Comparison of ENCODE assay signal across 10 cellular contexts in the genomic region with DNA sequence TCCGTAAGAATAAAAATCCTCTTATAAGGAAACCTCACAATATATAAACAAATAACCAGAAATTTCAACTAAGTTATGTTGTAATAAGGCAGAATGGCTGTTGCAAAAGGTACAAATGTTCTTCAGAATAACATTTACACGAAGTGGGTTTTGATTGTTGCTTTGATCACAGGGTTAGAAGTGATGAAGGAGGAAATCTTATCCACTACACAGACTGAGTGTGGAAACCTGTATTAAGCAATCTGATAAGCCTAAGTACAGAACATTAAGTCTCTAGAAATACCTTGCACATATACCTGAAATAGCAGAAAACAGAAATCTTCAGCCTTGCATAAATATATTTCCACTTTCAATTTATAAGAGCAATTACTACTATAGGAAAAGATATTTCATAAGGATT.
"Had no signal": no experiment of that assay in that cellular context is flagged by ENCODE, and none has a peak within 500 bp of the region (broad histone marks: within the 10 kb centered on the region; RNA-seq: fewer than 3 reads in every experiment).

No MANE protein-coding gene starts in this region.

- ATAC-seq: GM23338, HCT116, K562 had no signal

- DNase-seq: H7, HFFc6, IMR-90, KG1 had no signal

- H3K9me3 ChIP-seq: HAP-1 had no signal

- H3K4me3 ChIP-seq: GM23338, HAP-1, K562 had no signal

- H3K4me1 ChIP-seq: HAP-1 had no signal

- H3K36me3 ChIP-seq: HAP-1 had no signal

- FAIRE-seq: H1, HTR-8/SVneo, K562 had no signal
